In the genomic region with DNA sequence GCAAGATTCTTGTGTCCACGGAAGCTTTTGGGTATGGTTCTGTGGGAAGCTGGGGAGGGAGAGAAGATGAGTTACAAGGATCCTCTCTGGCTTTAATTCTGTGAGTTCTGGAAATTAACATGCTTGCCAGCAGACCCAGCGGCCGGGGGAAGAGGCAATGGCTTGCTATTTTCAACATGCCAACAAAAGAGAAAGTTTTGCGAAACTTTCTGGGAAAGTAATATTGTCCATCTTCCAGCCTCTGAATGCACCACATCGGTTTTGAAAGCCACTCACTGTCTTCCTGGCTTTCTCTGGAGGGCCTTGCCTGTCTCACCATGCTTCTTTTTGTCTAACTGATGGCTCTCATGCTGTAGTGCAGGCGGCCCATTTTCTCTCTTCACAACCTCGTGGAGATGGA, we compare ENCODE assay signal across 1 cellular context.
TF ChIP-seq lines count a peak whose summit lies in the region.

No MANE protein-coding gene starts in this region.

TF ChIP-seq in H1, 55 proteins besides CTCF, POLR2A, EP300 and RAD21:
- TF ChIP-seq HDAC2 (IDR thresholded peaks at IDR 0.05; ENCODE audit: borderline replicate concordance in 1 of 2, low read depth in 2 of 2, low read length in 2 of 2) (0 out of 4 replicates have a peak, but pooled peaks of 1 of the 2 experiments have one; percentile 44), GTF2F1 (IDR thresholded peaks at IDR 0.05; ENCODE audit: borderline replicate concordance, low read depth, low read length) (no peak), SRF (IDR thresholded peaks at IDR 0.05; ENCODE audit: low read depth, low read length) (no peak), RNF2 (IDR thresholded peaks at IDR 0.05; ENCODE audit: borderline replicate concordance, low read depth, low read length, missing control alignments, poor library complexity, severe bottlenecking) (no peak), TBP (IDR thresholded peaks at IDR 0.05; ENCODE audit: low read depth, low read length) (no peak), SAP30 (IDR thresholded peaks at IDR 0.05; ENCODE audit: insufficient read depth, insufficient replicate concordance, low read length) (no peak), KDM4A (IDR thresholded peaks at IDR 0.05; ENCODE audit: low read depth, low read length, severe bottlenecking) (no peak), SUZ12 (IDR thresholded peaks at IDR 0.05; ENCODE audit: low read length) (no peak), JUN (IDR thresholded peaks at IDR 0.05; ENCODE audit: low read depth, low read length) (no peak), KDM1A (IDR thresholded peaks at IDR 0.05; ENCODE audit: borderline replicate concordance, low read length) (peak; percentile 82)
- TF ChIP-seq, protein P1, sequence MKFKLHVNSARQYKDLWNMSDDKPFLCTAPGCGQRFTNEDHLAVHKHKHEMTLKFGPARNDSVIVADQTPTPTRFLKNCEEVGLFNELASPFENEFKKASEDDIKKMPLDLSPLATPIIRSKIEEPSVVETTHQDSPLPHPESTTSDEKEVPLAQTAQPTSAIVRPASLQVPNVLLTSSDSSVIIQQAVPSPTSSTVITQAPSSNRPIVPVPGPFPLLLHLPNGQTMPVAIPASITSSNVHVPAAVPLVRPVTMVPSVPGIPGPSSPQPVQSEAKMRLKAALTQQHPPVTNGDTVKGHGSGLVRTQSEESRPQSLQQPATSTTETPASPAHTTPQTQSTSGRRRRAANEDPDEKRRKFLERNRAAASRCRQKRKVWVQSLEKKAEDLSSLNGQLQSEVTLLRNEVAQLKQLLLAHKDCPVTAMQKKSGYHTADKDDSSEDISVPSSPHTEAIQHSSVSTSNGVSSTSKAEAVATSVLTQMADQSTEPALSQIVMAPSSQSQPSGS (IDR thresholded peaks at IDR 0.05; ENCODE audit: low read length) = no peak
- TF ChIP-seq, protein P2, sequence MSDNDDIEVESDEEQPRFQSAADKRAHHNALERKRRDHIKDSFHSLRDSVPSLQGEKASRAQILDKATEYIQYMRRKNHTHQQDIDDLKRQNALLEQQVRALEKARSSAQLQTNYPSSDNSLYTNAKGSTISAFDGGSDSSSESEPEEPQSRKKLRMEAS (IDR thresholded peaks at IDR 0.05) = no peak
- TF ChIP-seq, protein P3, sequence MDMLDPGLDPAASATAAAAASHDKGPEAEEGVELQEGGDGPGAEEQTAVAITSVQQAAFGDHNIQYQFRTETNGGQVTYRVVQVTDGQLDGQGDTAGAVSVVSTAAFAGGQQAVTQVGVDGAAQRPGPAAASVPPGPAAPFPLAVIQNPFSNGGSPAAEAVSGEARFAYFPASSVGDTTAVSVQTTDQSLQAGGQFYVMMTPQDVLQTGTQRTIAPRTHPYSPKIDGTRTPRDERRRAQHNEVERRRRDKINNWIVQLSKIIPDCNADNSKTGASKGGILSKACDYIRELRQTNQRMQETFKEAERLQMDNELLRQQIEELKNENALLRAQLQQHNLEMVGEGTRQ (IDR thresholded peaks at IDR 0.05; ENCODE audit: low read length) = no peak
